In genomic region chr2:101473911-101474751, GRCh38 we compare ENCODE assay signal across 8 cellular contexts. TPM values are rescaled to one million over a fixed set of nuclear protein-coding genes. Genes with fewer than 3 reads are reported as not detected.
DNase-seq lines count a peak whose midpoint lies in the region; ATAC-seq and TF ChIP-seq lines count a peak whose summit lies in the region.

No MANE protein-coding gene starts in this region.

- H3K36me3 Mint-ChIP-seq in IgD-negative memory B cell, result no peaks in the 10 kb centered on the region

- no peaks in the 10 kb centered on the region for H3K9me3 Mint-ChIP-seq in IgD-negative memory B cell

- TF ChIP-seq POLR2A in esophagus muscularis mucosa (IDR thresholded peaks at IDR 0.05; ENCODE audit: low read depth) (no peak), stomach (IDR thresholded peaks at IDR 0.05) (no peak)

- no peak for ATAC-seq in HG03469 (IDR thresholded peaks at IDR 0.05; ENCODE audit: unreplicated experiment)

- peak; percentile 31 to 33 for DNase-seq in AML-193 (lab: John Stamatoyannopoulos, UW)
- DNase-seq in activated CD8-positive, alpha-beta memory T cell treated with anti-CD3 and anti-CD28 coated beads for 48 hours (ENCODE audit: low read depth in 2 of 3, low spot score in 2 of 3), result peak; percentile 4 to 18 (median 16)
- no peak for DNase-seq in esophagus muscularis mucosa (ENCODE audit: extremely low spot score)
- DNase-seq in stomach, result peak; percentile 27
- DNase-seq in dedifferentiated amniotic fluid mesenchymal stem cell (ENCODE audit: extremely low spot score), result no peak

- H3K36me3 ChIP-seq in esophagus muscularis mucosa, result no peaks in the 10 kb centered on the region
- H3K36me3 ChIP-seq in mucosa of stomach (ENCODE audit: control insufficient read depth, insufficient read depth, low read length), result no peaks in the 10 kb centered on the region
- no peaks in the 10 kb centered on the region for H3K36me3 ChIP-seq in stomach

- H3K9me3 ChIP-seq in esophagus muscularis mucosa (no peaks in the 10 kb centered on the region), mucosa of stomach (ENCODE audit: control insufficient read depth, low read length) (no peaks in the 10 kb centered on the region), stomach (no peaks in the 10 kb centered on the region)

- TF ChIP-seq EP300 in esophagus muscularis mucosa (IDR thresholded peaks at IDR 0.05) (no peak), stomach (IDR thresholded peaks at IDR 0.05) (no peak)

- peak overlapping the region; percentile 17 for H3K9ac ChIP-seq in mucosa of stomach (ENCODE audit: low read length)

- H3K4me1 ChIP-seq in esophagus muscularis mucosa (peaks cover 6 to 22% (median 20%) of the 10 kb centered on the region in 4 donors), mucosa of stomach (ENCODE audit: control insufficient read depth, insufficient read depth, low read length) (peaks cover 5% of the 10 kb centered on the region), stomach (peaks cover 7 to 27% (median 17%) of the 10 kb centered on the region in 4 donors)

- H3K4me3 ChIP-seq in esophagus muscularis mucosa (peak overlapping the region; percentile 65 to 71 (median 66)), mucosa of stomach (ENCODE audit: low read length) (no peak overlapping the region), stomach (peak overlapping the region; percentile 56 to 74 (median 60))

- H3K27me3 ChIP-seq in esophagus muscularis mucosa (no peaks in the 10 kb centered on the region), mucosa of stomach (ENCODE audit: control insufficient read depth, insufficient read depth, low read length) (peaks cover 27% of the 10 kb centered on the region), stomach (peaks cover 0 to 19% (median 15%) of the 10 kb centered on the region in 3 donors)

- H3K27me3 Mint-ChIP-seq in IgD-negative memory B cell, result peaks cover 46% of the 10 kb centered on the region

- peak overlapping the region; percentile 54 to 88 (median 78) for H3K4me3 Mint-ChIP-seq in IgD-negative memory B cell

- TF ChIP-seq CTCF in esophagus muscularis mucosa (IDR thresholded peaks at IDR 0.05) (no peak), stomach (IDR thresholded peaks at IDR 0.05) (no peak)

- H3K27ac ChIP-seq in esophagus muscularis mucosa (replicated peaks in 1 of 4), result peak overlapping the region; percentile 61 to 75 (median 70)
- H3K27ac ChIP-seq in stomach, result peak overlapping the region; percentile 16 to 77 (median 73)

- WGBS in esophagus muscularis mucosa, result 13% methylated on average over 5 of the region's 94 CpGs
- WGBS in stomach, 5 donors, result 1 to 4% (median 1%) methylated on average over 27 to 94 of the region's 94 CpGs

- peak overlapping the region in 1 of 3 donors; percentile 80 for H3K27ac Mint-ChIP-seq in IgD-negative memory B cell

- intact Hi-C loops in esophagus muscularis mucosa (cut with DNase I) (no loop called here), stomach (cut with DNase I; ENCODE audit: low total_unique reads) (no loop called here)

- H3K4me1 Mint-ChIP-seq in IgD-negative memory B cell, result peaks cover 0 to 11% (median 1%) of the 10 kb centered on the region in 3 donors

RNA-seq across cellular contexts. Expression of gene RFX8, which starts 0.8 kb away (rescaled TPM):
- polyA plus RNA-seq in IgD-negative memory B cell (not detected), stomach (under 1 TPM in 1 of 3 donors, not detected in 2; 0.13 TPM)
- total RNA-seq in esophagus muscularis mucosa (under 1 TPM in 1 of 4 donors, not detected in 3; 0.91 TPM), stomach (under 1 TPM in 1 of 5 donors, not detected in 4; 0.92 TPM)

Comparison
In these comparisons a context has a peak if more than half of its experiments do, and no peak if none do; other contexts are left out.
1. DNase-seq: peak in AML-193 (2 of 2), activated CD8-positive, alpha-beta memory T cell treated with anti-CD3 and anti-CD28 coated beads for 48 hours (3 of 3) and stomach (single experiment); none in esophagus muscularis mucosa (single experiment) and dedifferentiated amniotic fluid mesenchymal stem cell (single experiment).